ENCODE assay signal across 35 cellular contexts in the genomic region with DNA sequence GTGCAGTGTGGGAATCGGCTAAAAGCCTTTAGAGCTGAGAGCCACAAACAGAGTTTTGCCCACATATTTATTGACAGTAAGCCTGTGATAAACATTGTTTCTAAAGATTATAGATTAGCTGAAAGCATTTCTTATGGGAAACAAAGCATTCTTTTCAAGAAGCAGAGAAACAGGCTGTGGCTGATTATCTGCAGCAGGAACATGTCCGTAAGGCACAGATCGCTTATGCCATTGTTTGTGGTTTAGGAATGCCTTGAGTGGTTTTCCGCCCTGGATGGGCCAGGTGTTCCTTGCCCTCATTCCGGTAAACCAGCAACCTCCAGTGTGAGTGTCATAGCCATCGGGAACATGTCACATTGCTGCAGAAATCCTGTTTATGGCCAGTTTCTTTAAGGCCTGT.
"Had no signal": no experiment of that assay in that cellular context is flagged by ENCODE, and none has a peak within 500 bp of the region (broad histone marks: within the 10 kb centered on the region; RNA-seq: fewer than 3 reads in every experiment).

No MANE protein-coding gene starts in this region.

- H3K27ac ChIP-seq: KMS-11 had no signal

- H3K4me2 ChIP-seq: KMS-11 had no signal

- DNase-seq: Karpas-422, Kasumi-1, KG1, MG63, MM.1S, MV-4-11, NCI-H1048, NCI-H1092, NCI-H1092 treated with DMSO at 0.1 percent for 48 hours, NCI-H1105, NCI-H1105 treated with DMSO at 0.1 percent for 48 hours, NCI-H1417, NCI-H1417 treated with DMSO at 0.1 percent for 48 hours, NCI-H1436, NCI-H1436 treated with DMSO at 0.1 percent for 48 hours, NCI-H146, NCI-H1694, NCI-H1694 treated with DMSO at 0.1 percent for 48 hours, NCI-H187, NCI-H187 treated with DMSO at 0.1 percent for 48 hours, NCI-H1930, NCI-H2029, NCI-H2029 treated with DMSO at 0.1 percent for 48 hours, NCI-H2081, NCI-H2081 treated with DMSO at 0.1 percent for 48 hours, NCI-H2107, NCI-H2171, NCI-H2171 treated with DMSO at 0.1 percent for 48 hours, NCI-H2227 treated with DMSO at 0.1 percent for 48 hours, NCI-H226, NCI-H345, NCI-H446, NCI-H446 treated with DMSO at 0.1 percent for 48 hours, NCI-H510A had no signal

- H3K9ac ChIP-seq: KMS-11 had no signal

- H3K36me3 ChIP-seq: MG63 had no signal

- H3K27me3 ChIP-seq: MG63 had no signal

- H3K4me3 ChIP-seq: MG63 had no signal

- H3K9me3 ChIP-seq: MG63 had no signal
